ENCODE assay signal across 19 cellular contexts in the genomic region with DNA sequence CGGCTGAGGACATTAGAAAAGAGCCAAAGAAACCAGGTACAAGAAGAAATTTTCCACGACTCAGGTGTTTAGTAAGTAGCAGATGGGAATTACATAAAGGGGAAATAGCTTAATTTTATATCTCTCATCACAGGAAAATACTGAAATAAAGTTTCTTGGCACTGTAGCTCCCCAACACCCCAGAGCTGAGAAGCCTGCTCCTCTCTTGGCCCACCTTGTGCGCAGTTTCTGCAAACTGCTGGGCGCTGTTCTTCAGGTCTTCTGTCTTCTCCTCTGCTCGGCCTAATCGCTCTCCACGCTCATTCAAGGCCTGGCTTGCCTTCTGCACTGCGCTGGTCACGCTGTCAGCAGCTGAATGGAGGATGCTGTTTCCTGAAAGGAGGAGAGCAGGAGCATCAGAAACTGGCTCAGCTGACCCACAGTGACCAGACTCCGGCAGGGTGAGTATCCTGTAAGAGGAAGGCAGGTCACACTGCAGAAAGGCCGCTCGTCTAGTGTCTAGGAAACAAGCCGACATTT.
DNase-seq lines count a peak whose midpoint lies in the region; ATAC-seq, FAIRE-seq and TF ChIP-seq lines count a peak whose summit lies in the region.
"Had no signal": no experiment of that assay in that cellular context is flagged by ENCODE, and none has a peak within 500 bp of the region (broad histone marks: within the 10 kb centered on the region; RNA-seq: fewer than 3 reads in every experiment).

No MANE protein-coding gene starts in this region.

- no peak for TF ChIP-seq CTCF in heart right ventricle (IDR thresholded peaks at IDR 0.05)
- TF ChIP-seq CTCF in heart left ventricle (IDR thresholded peaks at IDR 0.05), result no peak
- TF ChIP-seq CTCF in kidney (IDR thresholded peaks at IDR 0.05; ENCODE audit: borderline replicate concordance, extremely low read depth, insufficient read depth), result no peak
- TF ChIP-seq CTCF in nephron progenitor cell (IDR thresholded peaks at IDR 0.05), result no peak

- H3K27me3 ChIP-seq in heart right ventricle (no peaks in the 10 kb centered on the region), heart left ventricle (no peaks in the 10 kb centered on the region)
- H3K27me3 ChIP-seq: BLaER1 had no signal

- WGBS in heart right ventricle, 2 donors, result 85 to 90% methylated on average over 13 of the region's 13 CpGs
- 88 to 92% (median 89%) methylated on average over 13 of the region's 13 CpGs for WGBS in heart left ventricle, 4 donors

- no peak overlapping the region for H3K4me3 ChIP-seq in heart right ventricle
- H3K4me3 ChIP-seq in heart left ventricle, result no peak overlapping the region
- H3K4me3 ChIP-seq in kidney (ENCODE audit: low read length in 2 of 2), result peak overlapping the region in 1 of 2 donors; percentile 30
- H3K4me3 ChIP-seq: BLaER1 had no signal

- intact Hi-C loops in heart right ventricle (cut with DNase I), result loop anchor here in 3 of 10 donors (5.0 to 10.0 kb wide), 3 partner anchors 136 to 293 kb away; no protein-coding TSS in a partner anchor
- intact Hi-C loops in heart left ventricle (cut with DNase I), result loop anchor here in 6 of 10 donors (5.0 to 10.0 kb wide), 7 partner anchors 63 to 228 kb away; no protein-coding TSS in a partner anchor
- intact Hi-C loops in kidney (cut with DNase I), result no loop called here

- peaks cover 17% of the 10 kb centered on the region for H3K36me3 Mint-ChIP-seq in nephron progenitor cell (ENCODE audit: low read depth)
- H3K36me3 Mint-ChIP-seq: CD8-positive, alpha-beta memory T cell had no signal

- peaks cover 21 to 55% (median 39%) of the 10 kb centered on the region in 9 donors for H3K4me1 ChIP-seq in heart right ventricle
- peaks cover 8 to 65% (median 33%) of the 10 kb centered on the region in 12 donors for H3K4me1 ChIP-seq in heart left ventricle
- H3K4me1 ChIP-seq in kidney (ENCODE audit: control insufficient read depth in 1 of 2, insufficient read depth in 1 of 2, low read depth in 1 of 2, low read length in 2 of 2), result peaks cover 15 to 25% of the 10 kb centered on the region in 2 donors
- H3K4me1 ChIP-seq: BLaER1 had no signal

- peaks cover 3% of the 10 kb centered on the region for H3K27me3 Mint-ChIP-seq in nephron progenitor cell (ENCODE audit: low read depth, poor library complexity)

- FAIRE-seq in kidney (lab: Jason Lieb, UNC), result no peak

- DNase-seq in heart right ventricle, result no peak
- no peak for DNase-seq in heart left ventricle
- no peak for DNase-seq in kidney
- DNase-seq in nephron progenitor cell, result no peak
- no peak for DNase-seq in activated T-cell treated with anti-CD3 and anti-CD28 coated beads, Interleukin-2, amount 50 U/mL, for 48 hours
- DNase-seq in amygdala (lab: John Stamatoyannopoulos, UW), result no peak
- no peak for DNase-seq in putamen (ENCODE audit: low spot score)
- DNase-seq in stimulated activated CD4-positive, alpha-beta T cell treated with anti-CD3 and anti-CD28 coated beads, Interleukin-2, amount 100 ng/mL, for 48 hours, result no peak
- DNase-seq: 8988T; CD8-positive, alpha-beta memory T cell; DMS 273 treated with DMSO at 0.1 percent for 48 hours; H7; Karpas-422; NCI-H1417; NCI-H2029; NCI-H510A; NCI-H82; SIG-M5 had no signal

- no peaks in the 10 kb centered on the region for H3K9me3 Mint-ChIP-seq in nephron progenitor cell
- H3K9me3 Mint-ChIP-seq: CD8-positive, alpha-beta memory T cell had no signal

- no peaks in the 10 kb centered on the region for H3K36me3 ChIP-seq in heart right ventricle
- H3K36me3 ChIP-seq in heart left ventricle, result no peaks in the 10 kb centered on the region
- H3K36me3 ChIP-seq in kidney (ENCODE audit: control insufficient read depth in 1 of 2, insufficient read depth in 2 of 2, low read length in 2 of 2), result no peaks in the 10 kb centered on the region
- H3K36me3 ChIP-seq: BLaER1 had no signal

- ATAC-seq in heart right ventricle, result no peak
- no peak for ATAC-seq in heart left ventricle

- H3K4me3 Mint-ChIP-seq in nephron progenitor cell, result peak overlapping the region; percentile 63
- H3K4me3 Mint-ChIP-seq: CD8-positive, alpha-beta memory T cell had no signal

- no peak for TF ChIP-seq POLR2A in heart left ventricle (IDR thresholded peaks at IDR 0.05)

- H3K9me3 ChIP-seq in heart right ventricle, result no peaks in the 10 kb centered on the region
- no peaks in the 10 kb centered on the region for H3K9me3 ChIP-seq in heart left ventricle
- no peaks in the 10 kb centered on the region for H3K9me3 ChIP-seq in kidney (ENCODE audit: control insufficient read depth in 1 of 2, low read length in 2 of 2)
- H3K9me3 ChIP-seq: BLaER1 had no signal

- H3K4me1 Mint-ChIP-seq in nephron progenitor cell, result peaks cover 83% of the 10 kb centered on the region
- H3K4me1 Mint-ChIP-seq: CD8-positive, alpha-beta memory T cell had no signal

- H3K9ac ChIP-seq in kidney (ENCODE audit: low read length in 2 of 2), result no peak overlapping the region
- H3K9ac ChIP-seq: BLaER1 had no signal

- H3K27ac ChIP-seq in heart right ventricle (peak overlapping the region in 6 of 10 donors; percentile 28 to 82 (median 76)), heart left ventricle (peak overlapping the region in 5 of 12 donors; percentile 65 to 78 (median 71)), kidney (ENCODE audit: low read depth in 2 of 2, low read length in 2 of 2) (peak overlapping the region; percentile 51 to 75)
- H3K27ac ChIP-seq: BLaER1 had no signal

- peak overlapping the region; percentile 99 for H3K27ac Mint-ChIP-seq in nephron progenitor cell
- H3K27ac Mint-ChIP-seq: CD8-positive, alpha-beta memory T cell had no signal
